15 cellular contexts compared by ENCODE assay signal in genomic region chr1:240491156-240491555, GRCh38.
DNase-seq lines count a peak whose midpoint lies in the region; ATAC-seq and TF ChIP-seq lines count a peak whose summit lies in the region.
"Had no signal": no experiment of that assay in that cellular context is flagged by ENCODE, and none has a peak within 500 bp of the region (broad histone marks: within the 10 kb centered on the region; RNA-seq: fewer than 3 reads in every experiment).

No MANE protein-coding gene starts in this region.

- H3K4me2 ChIP-seq in mesenchymal stem cell (ENCODE audit: low read length, poor library complexity, severe bottlenecking) = no peak overlapping the region

- H3K23ac ChIP-seq in mesenchymal stem cell (ENCODE audit: low read length in 2 of 2) = no peak overlapping the region

- H3K27me3 Mint-ChIP-seq in Caco-2 (ENCODE audit: insufficient read depth, unreplicated experiment) (no peaks in the 10 kb centered on the region), T-cell (peaks cover 0 to 8% of the 10 kb centered on the region in 2 donors)
- H3K27me3 Mint-ChIP-seq: memory B cell had no signal

- H3K4ac ChIP-seq in mesenchymal stem cell (ENCODE audit: low read depth in 1 of 2, low read length in 2 of 2) = no peak overlapping the region

- peak overlapping the region; percentile 73 for H3K27ac Mint-ChIP-seq in Caco-2 (ENCODE audit: unreplicated experiment)
- H3K27ac Mint-ChIP-seq in T-cell = no peak overlapping the region
- H3K27ac Mint-ChIP-seq: memory B cell had no signal

- H3K36me3 ChIP-seq in Caco-2 (ENCODE audit: control insufficient read depth, insufficient read depth, low read length) (no peaks in the 10 kb centered on the region), brain microvascular endothelial cell (replicated peaks) (no peaks in the 10 kb centered on the region), mesenchymal stem cell (ENCODE audit: control insufficient read depth in 1 of 2, insufficient read depth in 2 of 2, low read depth in 1 of 2, low read length in 2 of 2) (peaks cover 0 to 41% of the 10 kb centered on the region in 2 experiments), uterus (no peaks in the 10 kb centered on the region)
- H3K36me3 ChIP-seq: BE2C had no signal

- H3K4me1 Mint-ChIP-seq in Caco-2 (ENCODE audit: low read depth, unreplicated experiment) (peaks cover 29% of the 10 kb centered on the region), T-cell (no peaks in the 10 kb centered on the region)
- H3K4me1 Mint-ChIP-seq: memory B cell had no signal

- no peak overlapping the region for H3K9ac ChIP-seq in mesenchymal stem cell (ENCODE audit: low read length)

- BruUV-seq in Caco-2 (replicated peaks; lab: Mats Ljungman, UMichigan) = no TSS peak

- H3K27me3 ChIP-seq in Caco-2 (replicated peaks; ENCODE audit: control insufficient read depth, insufficient read depth, low read length) (no peaks in the 10 kb centered on the region), brain microvascular endothelial cell (replicated peaks) (no peaks in the 10 kb centered on the region), mesenchymal stem cell (ENCODE audit: control insufficient read depth in 1 of 2, insufficient read depth in 1 of 2, low read length in 2 of 2) (no peaks in the 10 kb centered on the region), uterus (no peaks in the 10 kb centered on the region)
- H3K27me3 ChIP-seq: BE2C, dorsolateral prefrontal cortex had no signal

- peaks cover 21% of the 10 kb centered on the region for H3K9me3 Mint-ChIP-seq in Caco-2 (ENCODE audit: unreplicated experiment)
- H3K9me3 Mint-ChIP-seq in T-cell = peaks cover 0 to 16% (median 7%) of the 10 kb centered on the region in 3 donors

- in situ Hi-C loops in brain microvascular endothelial cell (cut with HindIII; ENCODE audit: low pct_ligation_motif_present, low sequenced_read_pairs) = no loop called here

- H2BK15ac ChIP-seq in mesenchymal stem cell (ENCODE audit: low read depth, poor library complexity, severe bottlenecking) = no peak overlapping the region

- no peak overlapping the region for H4K91ac ChIP-seq in mesenchymal stem cell (ENCODE audit: low read length)

- H2BK5ac ChIP-seq in mesenchymal stem cell (ENCODE audit: low read depth, low read length, poor library complexity, severe bottlenecking) = no peak overlapping the region

- H4K8ac ChIP-seq in mesenchymal stem cell (ENCODE audit: low read length) = no peak overlapping the region

- intact Hi-C loops in Caco-2 (cut with micrococcal nuclease; ENCODE audit: unreplicated experiment) (no loop called here), uterus (cut with DNase I; ENCODE audit: low total_unique reads) (no loop called here)

- H2BK120ac ChIP-seq in mesenchymal stem cell (ENCODE audit: low read depth, low read length) = no peak overlapping the region

- TF ChIP-seq POLR2A in uterus (IDR thresholded peaks at IDR 0.05) = no peak

- H3K36me3 Mint-ChIP-seq in Caco-2 (ENCODE audit: insufficient read depth, unreplicated experiment) (no peaks in the 10 kb centered on the region), T-cell (no peaks in the 10 kb centered on the region)
- H3K36me3 Mint-ChIP-seq: memory B cell had no signal

- TF ChIP-seq CTCF in Caco-2 (IDR thresholded peaks at IDR 0.05; ENCODE audit: insufficient read depth in 1 of 2, low read depth in 1 of 2, low read length in 1 of 2, severe bottlenecking in 1 of 2, unreplicated experiment in 1 of 2) (no peak), brain microvascular endothelial cell (IDR thresholded peaks at IDR 0.05; ENCODE audit: low read depth, low read length, missing control alignments) (no peak), uterus (IDR thresholded peaks at IDR 0.05) (no peak)

- no peak overlapping the region for H3K18ac ChIP-seq in mesenchymal stem cell (ENCODE audit: low read depth in 1 of 2, low read length in 2 of 2)

- H3K4me3 ChIP-seq in Caco-2 (ENCODE audit: low read depth, low read length) (no peak overlapping the region), brain microvascular endothelial cell (ENCODE audit: low read depth, low read length) (no peak overlapping the region), mesenchymal stem cell (ENCODE audit: insufficient read depth in 1 of 2, low read depth in 1 of 2, low read length in 2 of 2) (no peak overlapping the region), uterus (no peak overlapping the region)
- H3K4me3 ChIP-seq: dorsolateral prefrontal cortex had no signal

- ATAC-seq in T-cell (replicated peaks in 1 of 4) = no peak

- 15% methylated on average over 4 of the region's 5 CpGs for WGBS in mesenchymal stem cell

- H3K79me1 ChIP-seq in mesenchymal stem cell (replicated peaks; ENCODE audit: low read length, poor library complexity, severe bottlenecking) = no peaks in the 10 kb centered on the region

- H2BK12ac ChIP-seq in mesenchymal stem cell (ENCODE audit: low read length in 2 of 2) = no peak overlapping the region

- no peak overlapping the region for H2AFZ ChIP-seq in mesenchymal stem cell (ENCODE audit: low read depth, low read length)

- H3K27ac ChIP-seq in brain microvascular endothelial cell (peak overlapping the region; percentile 60), mesenchymal stem cell (ENCODE audit: low read length, poor library complexity, severe bottlenecking) (peak overlapping the region; percentile 27), uterus (no peak overlapping the region)
- H3K27ac ChIP-seq: dorsolateral prefrontal cortex had no signal

- peaks cover 11% of the 10 kb centered on the region; the same call in 1 of the 2 replicates for H3K4me1 ChIP-seq in Caco-2
- peaks cover 9% of the 10 kb centered on the region for H3K4me1 ChIP-seq in mesenchymal stem cell (ENCODE audit: control insufficient read depth, insufficient read depth, low read depth, low read length)
- no peaks in the 10 kb centered on the region for H3K4me1 ChIP-seq in uterus

- POLR2A ChIA-PET in Caco-2 (lab: Charles Lee) (no interaction called here), T-cell (lab: Charles Lee) (no interaction called here)

- H3K4me3 Mint-ChIP-seq in Caco-2 (ENCODE audit: unreplicated experiment) (no peak overlapping the region), T-cell (no peak overlapping the region)
- H3K4me3 Mint-ChIP-seq: memory B cell had no signal

- H3K14ac ChIP-seq in mesenchymal stem cell (ENCODE audit: low read length in 2 of 2) = no peak overlapping the region

- DNase-seq in Caco-2 = no peak
- DNase-seq in LHCN-M2 (ENCODE audit: low read depth) = peak; percentile 60
- DNase-seq in brain microvascular endothelial cell = peak; percentile 68
- peak; percentile 69 for DNase-seq in mesenchymal stem cell
- DNase-seq in putamen (ENCODE audit: low spot score) = no peak
- DNase-seq in activated CD8-positive, alpha-beta memory T cell treated with anti-CD3 and anti-CD28 coated beads, Interleukin-2, amount 50 U/mL, for 48 hours = no peak
- DNase-seq in T-cell = no peak
- DNase-seq in uterus = no peak
- DNase-seq: activated CD4-positive, alpha-beta T cell treated with anti-CD3 and anti-CD28 coated beads, Interleukin-2, amount 50 U/mL, for 4 hours; activated T-cell treated with anti-CD3 and anti-CD28 coated beads, Interleukin-2, amount 50 U/mL, for 48 hours; BE2C; dorsolateral prefrontal cortex; Right ventricle myocardium superior; stimulated activated naive CD4-positive, alpha-beta T cell had no signal

- H3K9me3 ChIP-seq in Caco-2 = no peaks in the 10 kb centered on the region
- no peaks in the 10 kb centered on the region for H3K9me3 ChIP-seq in mesenchymal stem cell (ENCODE audit: control insufficient read depth, low read length)
- H3K9me3 ChIP-seq in uterus = no peaks in the 10 kb centered on the region
- H3K9me3 ChIP-seq: BE2C had no signal

- CTCF ChIA-PET in Caco-2 (lab: Charles Lee) = no interaction called here
- CTCF ChIA-PET in T-cell (lab: Charles Lee) = no interaction called here

- H2AK5ac ChIP-seq in mesenchymal stem cell (ENCODE audit: low read length, severe bottlenecking) = no peak overlapping the region

Comparison
In these comparisons a context has a peak if more than half of its experiments do, and no peak if none do; other contexts are left out.
1. DNase-seq: peak in LHCN-M2 (single experiment), brain microvascular endothelial cell (single experiment) and mesenchymal stem cell (single experiment); none in Caco-2 (0 of 2), putamen (single experiment), activated CD8-positive, alpha-beta memory T cell treated with anti-CD3 and anti-CD28 coated beads, Interleukin-2, amount 50 U/mL, for 48 hours (single experiment), T-cell (0 of 34) and uterus (0 of 2).
2. H3K27ac ChIP-seq: peak in brain microvascular endothelial cell (single experiment) and mesenchymal stem cell (single experiment); none in uterus (0 of 2).